In genomic region chr6:15662246-15663056, GRCh38 we compare ENCODE assay signal across 1 cellular context.
TF ChIP-seq lines count a peak whose summit lies in the region.

DTNBP1 (minus strand) TSS chr6:15663028; CDS start chr6:15662869, 159 bp downstream.

TF ChIP-seq in K562, 482 proteins besides CTCF, POLR2A, EP300 and RAD21 (continued from another document and continues in another):
- TF ChIP-seq ARID4B (CRISPR knock-in tag; IDR thresholded peaks at IDR 0.05) (peak; percentile 90), AFF1 (IDR thresholded peaks at IDR 0.05; ENCODE audit: low read depth in 1 of 2, partially characterized antibody in 2 of 2) (no peak), RFX5 (IDR thresholded peaks at IDR 0.05; ENCODE audit: low read depth, low read length) (no peak), MAX (CRISPR knock-in tag; IDR thresholded peaks at IDR 0.05) (peak; percentile 63; the same call in 1 of the 2 replicates), KLF13 (tag; IDR thresholded peaks at IDR 0.05; ENCODE audit: borderline replicate concordance, low read depth) (peak; percentile 86), ZNF511 (CRISPR knock-in tag; IDR thresholded peaks at IDR 0.05) (0 out of 2 replicates have a peak, but pooled peaks have one; percentile 26), POLR2AphosphoS5 (IDR thresholded peaks at IDR 0.05; ENCODE audit: control insufficient read depth, insufficient read depth, low read depth, low read length) (peak; percentile 50), MTF1 (CRISPR knock-in tag; IDR thresholded peaks at IDR 0.05; ENCODE audit: borderline replicate concordance) (no peak), ZBTB8A (IDR thresholded peaks at IDR 0.05; ENCODE audit: partially characterized antibody) (no peak), HES1 (IDR thresholded peaks at IDR 0.05; ENCODE audit: low read depth) (no peak), PHF20 (IDR thresholded peaks at IDR 0.05; ENCODE audit: partially characterized antibody) (peak; percentile 50), RCOR1 (IDR thresholded peaks at IDR 0.05; ENCODE audit: borderline replicate concordance in 1 of 2, low read depth in 2 of 2, low read length in 2 of 2) (no peak), ZNF311 (CRISPR knock-in tag; IDR thresholded peaks at IDR 0.05) (no peak), DMBX1 (CRISPR knock-in tag; IDR thresholded peaks at IDR 0.05; ENCODE audit: borderline replicate concordance) (no peak), ZC3H4 (CRISPR knock-in tag; IDR thresholded peaks at IDR 0.05; ENCODE audit: borderline replicate concordance) (no peak), BRD9 (IDR thresholded peaks at IDR 0.05; ENCODE audit: low read depth, partially characterized antibody) (no peak), U2AF2 (optimal IDR thresholded peaks at IDR 0.05; ENCODE audit: low read depth, low read length) (no peak), ZNF583 (CRISPR knock-in tag; IDR thresholded peaks at IDR 0.05) (peak; percentile 14; the same call in 1 of the 2 replicates), ZC3H11A (IDR thresholded peaks at IDR 0.05; ENCODE audit: low read depth, low read length) (no peak), KLF1 (tag; IDR thresholded peaks at IDR 0.05) (no peak), SRSF3 (IDR thresholded peaks at IDR 0.05; ENCODE audit: insufficient read depth, low read length) (no peak), MEF2D (tag; conservative IDR thresholded peaks at IDR 0.05; ENCODE audit: low read depth) (no peak), CBFA2T3 (IDR thresholded peaks at IDR 0.05) (no peak), ILF3 (IDR thresholded peaks at IDR 0.05; ENCODE audit: borderline replicate concordance) (no peak), PML (IDR thresholded peaks at IDR 0.05; ENCODE audit: low read length) (peak; percentile 21; the same call in 1 of the 2 replicates), ATF3 (IDR thresholded peaks at IDR 0.05) (no peak), ATF3 (CRISPR knock-in tag; conservative IDR thresholded peaks at IDR 0.05) (no peak), CCNT2 (IDR thresholded peaks at IDR 0.05; ENCODE audit: borderline replicate concordance, extremely low read depth, insufficient read length, low read depth, low read length) (peak; percentile 57), PBX2 (CRISPR knock-in tag; IDR thresholded peaks at IDR 0.05; ENCODE audit: low read depth) (no peak), PBX2 (tag; conservative IDR thresholded peaks at IDR 0.05; ENCODE audit: low read depth) (no peak), FOSL1 (tag; conservative IDR thresholded peaks at IDR 0.05) (0 out of 2 replicates have a peak, but pooled peaks have one; percentile 26), ESRRB (CRISPR knock-in tag; IDR thresholded peaks at IDR 0.05; ENCODE audit: borderline replicate concordance) (no peak), E2F4 (CRISPR knock-in tag; IDR thresholded peaks at IDR 0.05; ENCODE audit: low read depth) (no peak), E2F6 (IDR thresholded peaks at IDR 0.05; ENCODE audit: borderline replicate concordance in 1 of 2, extremely low read depth in 1 of 2, insufficient read depth in 1 of 2, insufficient read length in 1 of 2, low read depth in 1 of 2, low read length in 1 of 2, poor library complexity in 1 of 2, severe bottlenecking in 1 of 2) (peak; percentile 16 to 98), MYNN (IDR thresholded peaks at IDR 0.05) (no peak), MYNN (CRISPR knock-in tag; IDR thresholded peaks at IDR 0.05) (no peak), NR3C1 (CRISPR knock-in tag; IDR thresholded peaks at IDR 0.05) (peak; percentile 83; the same call in 1 of the 2 replicates), TSHZ1 (CRISPR knock-in tag; IDR thresholded peaks at IDR 0.05) (no peak), SIN3B (IDR thresholded peaks at IDR 0.05; ENCODE audit: low read depth) (peak; percentile 60; the same call in 1 of the 2 replicates), NEUROD1 (IDR thresholded peaks at IDR 0.05; ENCODE audit: borderline replicate concordance, low read depth, low read length, partially characterized antibody) (no peak), DDX20 (tag; IDR thresholded peaks at IDR 0.05; ENCODE audit: low read depth) (no peak), HDAC8 (tag; IDR thresholded peaks at IDR 0.05) (no peak), ZNF197 (CRISPR knock-in tag; IDR thresholded peaks at IDR 0.05; ENCODE audit: low read depth) (no peak)
